21 cellular contexts compared by ENCODE assay signal in genomic region chr14:41482861-41483260, GRCh38.
"Had no signal": no experiment of that assay in that cellular context is flagged by ENCODE, and none has a peak within 500 bp of the region (broad histone marks: within the 10 kb centered on the region; RNA-seq: fewer than 3 reads in every experiment).

No MANE protein-coding gene starts in this region.

- ATAC-seq: foreskin keratinocyte; heart left ventricle; left colon; pancreas; right lobe of liver; stimulated activated memory B cell treated with anti-CD40 and anti-IgM and Interleukin-4, amounts not matched to agents 10 μg/mL and 1 μg/mL and 100 μg/mL, for 72 hours had no signal

- H3K36me3 Mint-ChIP-seq: naive B cell; stimulated activated memory B cell treated with anti-CD40 and anti-IgM and Interleukin-4, amounts not matched to agents 10 μg/mL and 1 μg/mL and 100 μg/mL, for 72 hours had no signal

- H3K27ac ChIP-seq: esophagus squamous epithelium, foreskin keratinocyte, heart left ventricle, pancreas, right lobe of liver, tibial artery, upper lobe of left lung, uterus had no signal

- H3K9me3 Mint-ChIP-seq: dendritic cell treated with granulocyte-macrophage colony-stimulating factor and Interleukin-4, amounts not matched to agents 40 ng/mL and 50 ng/mL, for 4 days; nephron; stimulated activated naive CD8-positive, alpha-beta T cell treated with anti-CD3 and anti-CD28 coated beads, Interleukin-15, Interleukin-2, amounts not matched to agents 100 ng/mL and 50 ng/mL, for 24 hours had no signal

- H3K4me3 Mint-ChIP-seq: dendritic cell treated with granulocyte-macrophage colony-stimulating factor and Interleukin-4, amounts not matched to agents 40 ng/mL and 50 ng/mL, for 4 days; naive B cell; nephron; stimulated activated memory B cell treated with anti-CD40 and anti-IgM and Interleukin-4, amounts not matched to agents 10 μg/mL and 1 μg/mL and 100 μg/mL, for 72 hours; stimulated activated naive CD8-positive, alpha-beta T cell treated with anti-CD3 and anti-CD28 coated beads, Interleukin-15, Interleukin-2, amounts not matched to agents 100 ng/mL and 50 ng/mL, for 24 hours had no signal

- H3K27ac Mint-ChIP-seq: dendritic cell treated with granulocyte-macrophage colony-stimulating factor and Interleukin-4, amounts not matched to agents 40 ng/mL and 50 ng/mL, for 4 days; naive B cell; nephron; progenitor cell of endocrine pancreas; stimulated activated memory B cell treated with anti-CD40 and anti-IgM and Interleukin-4, amounts not matched to agents 10 μg/mL and 1 μg/mL and 100 μg/mL, for 72 hours; stimulated activated naive CD8-positive, alpha-beta T cell treated with anti-CD3 and anti-CD28 coated beads, Interleukin-15, Interleukin-2, amounts not matched to agents 100 ng/mL and 50 ng/mL, for 24 hours had no signal

- H3K36me3 ChIP-seq: esophagus squamous epithelium, heart left ventricle, pancreas, right lobe of liver, tibial artery, upper lobe of left lung, uterus had no signal

- DNase-seq: esophagus squamous epithelium; foreskin keratinocyte; heart left ventricle; hippocampal formation; left colon; mesendoderm; naive B cell; occipital lobe; pancreas; right lobe of liver; stimulated activated CD4-positive, alpha-beta T cell treated with anti-CD3 and anti-CD28 coated beads, Interleukin-15, amount 100 ng/mL, for 24 hours; stimulated activated CD4-positive, alpha-beta T cell treated with anti-CD3 and anti-CD28 coated beads, Interleukin-1b, Interleukin-23, amount 100 ng/mL, for 48 hours; stimulated activated CD4-positive, alpha-beta T cell treated with anti-CD3 and anti-CD28 coated beads, Interleukin-4, amount 100 ng/mL, for 24 hours; tibial artery; upper lobe of left lung; uterus had no signal

- H3K27me3 Mint-ChIP-seq: dendritic cell treated with granulocyte-macrophage colony-stimulating factor and Interleukin-4, amounts not matched to agents 40 ng/mL and 50 ng/mL, for 4 days; naive B cell; progenitor cell of endocrine pancreas; stimulated activated memory B cell treated with anti-CD40 and anti-IgM and Interleukin-4, amounts not matched to agents 10 μg/mL and 1 μg/mL and 100 μg/mL, for 72 hours; stimulated activated naive CD8-positive, alpha-beta T cell treated with anti-CD3 and anti-CD28 coated beads, Interleukin-15, Interleukin-2, amounts not matched to agents 100 ng/mL and 50 ng/mL, for 24 hours had no signal

- H3K9me3 ChIP-seq: esophagus squamous epithelium, heart left ventricle, pancreas, right lobe of liver, tibial artery, upper lobe of left lung, uterus had no signal

- H3K4me3 ChIP-seq: esophagus squamous epithelium, heart left ventricle, pancreas, right lobe of liver, tibial artery, upper lobe of left lung, uterus had no signal

- H3K4me1 Mint-ChIP-seq: naive B cell; nephron; stimulated activated memory B cell treated with anti-CD40 and anti-IgM and Interleukin-4, amounts not matched to agents 10 μg/mL and 1 μg/mL and 100 μg/mL, for 72 hours had no signal
